In genomic region chr3:42443819-42444436, GRCh38 we compare ENCODE assay signal across 1 cellular context.
TF ChIP-seq lines count a peak whose summit lies in the region.

No MANE protein-coding gene starts in this region.

TF ChIP-seq in K562, 482 proteins besides CTCF, POLR2A, EP300 and RAD21 (continued from another document and continues in another):
- TF ChIP-seq ZNF197 (CRISPR knock-in tag; IDR thresholded peaks at IDR 0.05; ENCODE audit: low read depth) (no peak), NFYB (IDR thresholded peaks at IDR 0.05; ENCODE audit: extremely low read depth, insufficient read length) (no peak), FOXJ2 (tag; IDR thresholded peaks at IDR 0.05) (no peak), ZKSCAN1 (IDR thresholded peaks at IDR 0.05; ENCODE audit: low read depth, low read length) (0 out of 2 replicates have a peak, but pooled peaks have one; percentile 25), ZNF785 (CRISPR knock-in tag; IDR thresholded peaks at IDR 0.05) (no peak), SUPT5H (IDR thresholded peaks at IDR 0.05) (no peak), ZSCAN32 (CRISPR knock-in tag; IDR thresholded peaks at IDR 0.05) (no peak), HMG20B (CRISPR knock-in tag; IDR thresholded peaks at IDR 0.05) (no peak), SMAD4 (CRISPR knock-in tag; conservative IDR thresholded peaks at IDR 0.05) (no peak), ZNF318 (IDR thresholded peaks at IDR 0.05; ENCODE audit: borderline replicate concordance in 1 of 2, low read depth in 1 of 2) (no peak), POLR3A (IDR thresholded peaks at IDR 0.05; ENCODE audit: borderline replicate concordance, extremely low read depth, insufficient read depth, insufficient read length) (no peak), ESRRB (CRISPR knock-in tag; IDR thresholded peaks at IDR 0.05; ENCODE audit: borderline replicate concordance) (no peak), MXI1 (IDR thresholded peaks at IDR 0.05; ENCODE audit: low read depth, low read length) (no peak), MYNN (IDR thresholded peaks at IDR 0.05) (no peak), MYNN (CRISPR knock-in tag; IDR thresholded peaks at IDR 0.05) (no peak), GTF2F1 (IDR thresholded peaks at IDR 0.05; ENCODE audit: low read depth, low read length) (no peak), RFX7 (CRISPR knock-in tag; IDR thresholded peaks at IDR 0.05) (no peak), NR1H2 (CRISPR knock-in tag; IDR thresholded peaks at IDR 0.05) (no peak), FOS (IDR thresholded peaks at IDR 0.05; ENCODE audit: extremely low read depth, insufficient read length) (no peak), FOXA3 (CRISPR knock-in tag; conservative IDR thresholded peaks at IDR 0.05 in 1 of 2, IDR thresholded peaks at IDR 0.05 in 1 of 2) (no peak), BCL6 (CRISPR knock-in tag; IDR thresholded peaks at IDR 0.05) (no peak), STAG1 (CRISPR knock-in tag; IDR thresholded peaks at IDR 0.05; ENCODE audit: borderline replicate concordance) (peak; percentile 91; the same call in 1 of the 2 replicates), MYC (IDR thresholded peaks at IDR 0.05; ENCODE audit: low read depth, low read length) (0 out of 2 replicates have a peak, but pooled peaks have one; percentile 43), MYC (CRISPR knock-in tag; IDR thresholded peaks at IDR 0.05; ENCODE audit: borderline replicate concordance, low read depth) (no peak), CLOCK (CRISPR knock-in tag; IDR thresholded peaks at IDR 0.05; ENCODE audit: borderline replicate concordance) (no peak), DDX20 (tag; IDR thresholded peaks at IDR 0.05; ENCODE audit: low read depth) (no peak), HLTF (IDR thresholded peaks at IDR 0.05) (no peak), STAT5A (IDR thresholded peaks at IDR 0.05; ENCODE audit: borderline replicate concordance, low read length) (no peak), BMI1 (IDR thresholded peaks at IDR 0.05; ENCODE audit: low read length) (no peak), C11orf30 (IDR thresholded peaks at IDR 0.05; ENCODE audit: low read depth) (no peak), FOXK1 (CRISPR knock-in tag; IDR thresholded peaks at IDR 0.05; ENCODE audit: borderline replicate concordance) (no peak), SMC3 (conservative IDR thresholded peaks at IDR 0.05; ENCODE audit: insufficient read depth, low read depth, low read length) (peak; percentile 96), NEUROD1 (IDR thresholded peaks at IDR 0.05; ENCODE audit: borderline replicate concordance, low read depth, low read length, partially characterized antibody) (peak; percentile 46), HMGXB4 (CRISPR knock-in tag; IDR thresholded peaks at IDR 0.05) (no peak), ERF (CRISPR knock-in tag; IDR thresholded peaks at IDR 0.05) (0 out of 2 replicates have a peak, but pooled peaks have one; percentile 25), RCOR1 (IDR thresholded peaks at IDR 0.05; ENCODE audit: borderline replicate concordance in 1 of 2, low read depth in 2 of 2, low read length in 2 of 2) (peak in 1 of 2 experiments; percentile 41; a peak in 1 of 4 replicates), SRF (CRISPR knock-in tag; IDR thresholded peaks at IDR 0.05) (no peak), EGR1 (conservative IDR thresholded peaks at IDR 0.05) (no peak), ZNF830 (CRISPR knock-in tag; IDR thresholded peaks at IDR 0.05) (no peak), ARID2 (IDR thresholded peaks at IDR 0.05) (peak; percentile 57; the same call in 1 of the 2 replicates), DEAF1 (CRISPR knock-in tag; IDR thresholded peaks at IDR 0.05) (peak; percentile 96), TCF7 (IDR thresholded peaks at IDR 0.05; ENCODE audit: borderline replicate concordance) (no peak), ATF1 (CRISPR knock-in tag; IDR thresholded peaks at IDR 0.05) (no peak), ATF1 (tag; IDR thresholded peaks at IDR 0.05) (no peak), THRB (CRISPR knock-in tag; conservative IDR thresholded peaks at IDR 0.05) (no peak)
- TF ChIP-seq, protein P1, sequence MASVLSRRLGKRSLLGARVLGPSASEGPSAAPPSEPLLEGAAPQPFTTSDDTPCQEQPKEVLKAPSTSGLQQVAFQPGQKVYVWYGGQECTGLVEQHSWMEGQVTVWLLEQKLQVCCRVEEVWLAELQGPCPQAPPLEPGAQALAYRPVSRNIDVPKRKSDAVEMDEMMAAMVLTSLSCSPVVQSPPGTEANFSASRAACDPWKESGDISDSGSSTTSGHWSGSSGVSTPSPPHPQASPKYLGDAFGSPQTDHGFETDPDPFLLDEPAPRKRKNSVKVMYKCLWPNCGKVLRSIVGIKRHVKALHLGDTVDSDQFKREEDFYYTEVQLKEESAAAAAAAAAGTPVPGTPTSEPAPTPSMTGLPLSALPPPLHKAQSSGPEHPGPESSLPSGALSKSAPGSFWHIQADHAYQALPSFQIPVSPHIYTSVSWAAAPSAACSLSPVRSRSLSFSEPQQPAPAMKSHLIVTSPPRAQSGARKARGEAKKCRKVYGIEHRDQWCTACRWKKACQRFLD (CRISPR knock-in tag; IDR thresholded peaks at IDR 0.05): no peak
- TF ChIP-seq, protein P2, sequence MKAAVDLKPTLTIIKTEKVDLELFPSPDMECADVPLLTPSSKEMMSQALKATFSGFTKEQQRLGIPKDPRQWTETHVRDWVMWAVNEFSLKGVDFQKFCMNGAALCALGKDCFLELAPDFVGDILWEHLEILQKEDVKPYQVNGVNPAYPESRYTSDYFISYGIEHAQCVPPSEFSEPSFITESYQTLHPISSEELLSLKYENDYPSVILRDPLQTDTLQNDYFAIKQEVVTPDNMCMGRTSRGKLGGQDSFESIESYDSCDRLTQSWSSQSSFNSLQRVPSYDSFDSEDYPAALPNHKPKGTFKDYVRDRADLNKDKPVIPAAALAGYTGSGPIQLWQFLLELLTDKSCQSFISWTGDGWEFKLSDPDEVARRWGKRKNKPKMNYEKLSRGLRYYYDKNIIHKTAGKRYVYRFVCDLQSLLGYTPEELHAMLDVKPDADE (conservative IDR thresholded peaks at IDR 0.05; ENCODE audit: control insufficient read depth, low read depth, low read length): no peak
